10 cellular contexts compared by ENCODE assay signal in the genomic region with DNA sequence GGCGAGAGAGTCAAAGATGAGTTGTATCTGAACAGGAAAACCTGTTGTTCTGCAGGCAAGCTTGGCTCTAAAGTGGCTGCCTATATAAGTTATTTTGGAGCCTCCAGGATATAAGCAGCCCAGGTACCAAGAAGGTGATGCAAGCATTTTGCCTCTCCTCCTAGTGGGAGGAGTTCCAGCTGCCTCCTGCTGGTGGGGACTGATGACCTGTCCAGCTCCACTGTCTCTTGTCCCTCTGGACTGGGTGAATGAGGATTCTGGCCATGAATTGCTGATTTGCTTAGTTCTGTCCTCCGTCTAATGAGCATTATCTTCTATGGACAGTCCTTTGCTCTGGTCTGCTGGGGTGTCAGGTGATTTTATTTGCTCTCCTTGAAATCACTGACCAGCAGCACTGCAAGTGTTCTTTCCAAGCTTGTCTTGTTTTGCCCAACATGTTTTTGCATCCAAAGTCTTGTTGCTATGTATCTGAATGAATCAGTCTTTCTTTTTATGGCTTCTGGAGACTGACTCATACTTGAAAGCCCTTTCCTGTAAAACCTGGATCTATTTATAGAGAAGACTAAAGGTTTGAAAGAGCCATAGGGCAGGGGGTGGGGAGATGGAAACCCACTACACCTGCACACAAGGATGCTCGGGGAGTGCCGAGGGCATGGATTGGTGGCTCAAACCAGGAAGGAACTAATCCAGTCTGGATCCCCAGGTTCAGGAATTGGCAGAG. TPM values are rescaled to one million over a fixed set of nuclear protein-coding genes. Genes with fewer than 3 reads are reported as not detected.
DNase-seq lines count a peak whose midpoint lies in the region; ATAC-seq and TF ChIP-seq lines count a peak whose summit lies in the region.
"Had no signal": no experiment of that assay in that cellular context is flagged by ENCODE, and none has a peak within 500 bp of the region (broad histone marks: within the 10 kb centered on the region; RNA-seq: fewer than 3 reads in every experiment).

No MANE protein-coding gene starts in this region.

- no peaks in the 10 kb centered on the region for H3K79me2 ChIP-seq in PC-3 (ENCODE audit: low read length)

- H3K36me3 Mint-ChIP-seq in endodermal cell (ENCODE audit: low read depth): peaks cover 1% of the 10 kb centered on the region
- H3K36me3 Mint-ChIP-seq in mesothelial cell of epicardium: no peaks in the 10 kb centered on the region
- H3K36me3 Mint-ChIP-seq in activated T-cell treated with anti-CD3 and anti-CD28 coated beads, Interleukin-2, amount 50 U/mL, for 4 hours (ENCODE audit: insufficient read depth): no peaks in the 10 kb centered on the region

- CTCF ChIA-PET in PC-3 (lab: Charles Lee): no interaction called here

- H3K4me3 Mint-ChIP-seq in endodermal cell (no peak overlapping the region), mesothelial cell of epicardium (no peak overlapping the region)
- no peak overlapping the region for H3K4me3 Mint-ChIP-seq in activated T-cell treated with anti-CD3 and anti-CD28 coated beads, Interleukin-2, amount 50 U/mL, for 4 hours

- peak overlapping the region; percentile 8; the same call in 1 of the 2 replicates for H2AFZ ChIP-seq in PC-3 (ENCODE audit: low read length)

- peak overlapping the region; percentile 62 for H3K9ac ChIP-seq in PC-3 (ENCODE audit: low read length)
- H3K9ac ChIP-seq in endodermal cell (ENCODE audit: extremely low read depth, low read length, poor library complexity, severe bottlenecking): no peak overlapping the region

- peak overlapping the region; percentile 93 for H3K27ac ChIP-seq in PC-3 (ENCODE audit: low read length)
- H3K27ac ChIP-seq in endodermal cell (ENCODE audit: low read depth, low read length): no peak overlapping the region

- H3K9me3 Mint-ChIP-seq in endodermal cell (no peaks in the 10 kb centered on the region), mesothelial cell of epicardium (peaks cover 4% of the 10 kb centered on the region)
- H3K9me3 Mint-ChIP-seq in activated T-cell treated with anti-CD3 and anti-CD28 coated beads, Interleukin-2, amount 50 U/mL, for 4 hours: no peaks in the 10 kb centered on the region

- H3K4me3 ChIP-seq in PC-3 (ENCODE audit: low read length) (peak overlapping the region; percentile 6; the same call in 1 of the 2 replicates), endodermal cell (ENCODE audit: low read length) (no peak overlapping the region), mucosa of descending colon (no peak overlapping the region)

- intact Hi-C loops in PC-3 (cut with micrococcal nuclease) (loop anchor here (1.0 kb wide), 1 partner anchor 25 kb away; no protein-coding TSS in a partner anchor), mucosa of descending colon (cut with DNase I, micrococcal nuclease) (no loop called here)

- H3K9me2 ChIP-seq in PC-3 (replicated peaks; ENCODE audit: low read length): no peaks in the 10 kb centered on the region

- DNase-seq in COLO829 (ENCODE audit: low spot score) (peak; percentile 42), PC-3 (peak; percentile 90), endodermal cell (no peak), mucosa of descending colon (peak; percentile 67 to 79 (median 67)), mesothelial cell of epicardium (ENCODE audit: low spot score in 2 of 2, unreplicated experiment in 2 of 2) (no peak)
- no peak for DNase-seq in activated T-cell treated with anti-CD3 and anti-CD28 coated beads, Interleukin-2, amount 50 U/mL, for 4 hours
- DNase-seq: NCI-H774; stimulated activated naive CD4-positive, alpha-beta T cell had no signal

- H3K27ac Mint-ChIP-seq in endodermal cell (no peak overlapping the region), mesothelial cell of epicardium (no peak overlapping the region)

- TF ChIP-seq CTCF in PC-3 (conservative IDR thresholded peaks at IDR 0.05; ENCODE audit: low read depth, low read length) (peak; percentile 44), endodermal cell (conservative IDR thresholded peaks at IDR 0.05) (peak; percentile 22), mucosa of descending colon (IDR thresholded peaks at IDR 0.05) (no peak), mesothelial cell of epicardium (IDR thresholded peaks at IDR 0.05; ENCODE audit: unreplicated experiment) (no peak)

- ATAC-seq in PC-3 (peak; percentile 76), mucosa of descending colon (peak; percentile 85), HG03280 (IDR thresholded peaks at IDR 0.05; ENCODE audit: unreplicated experiment) (no peak), HG02759 (IDR thresholded peaks at IDR 0.05; ENCODE audit: unreplicated experiment) (no peak)
- ATAC-seq in activated T-cell treated with anti-CD3 and anti-CD28 coated beads, Interleukin-2, amount 50 U/mL, for 4 hours: no peak

- BruUV-seq in PC-3 (replicated peaks; lab: Mats Ljungman, UMichigan): no TSS peak

- no peaks in the 10 kb centered on the region for H3K9me3 ChIP-seq in PC-3 (ENCODE audit: low read length)
- no peaks in the 10 kb centered on the region for H3K9me3 ChIP-seq in endodermal cell (ENCODE audit: control insufficient read depth, low read length)
- H3K9me3 ChIP-seq in mucosa of descending colon: no peaks in the 10 kb centered on the region

- H3K27me3 ChIP-seq in PC-3 (ENCODE audit: low read length): no peaks in the 10 kb centered on the region
- H3K27me3 ChIP-seq in endodermal cell (ENCODE audit: control insufficient read depth, insufficient read depth, low read length, poor library complexity, severe bottlenecking): no peaks in the 10 kb centered on the region

- H3K36me3 ChIP-seq in PC-3 (ENCODE audit: low read depth, low read length) (no peaks in the 10 kb centered on the region), endodermal cell (ENCODE audit: control insufficient read depth, insufficient read depth, low read length) (no peaks in the 10 kb centered on the region), mucosa of descending colon (ENCODE audit: low read depth) (no peaks in the 10 kb centered on the region)

- no peaks in the 10 kb centered on the region for H3K4me1 Mint-ChIP-seq in endodermal cell
- no peaks in the 10 kb centered on the region for H3K4me1 Mint-ChIP-seq in mesothelial cell of epicardium
- H3K4me1 Mint-ChIP-seq in activated T-cell treated with anti-CD3 and anti-CD28 coated beads, Interleukin-2, amount 50 U/mL, for 4 hours (ENCODE audit: low read depth): no peaks in the 10 kb centered on the region

- peaks cover 42% of the 10 kb centered on the region for H3K4me1 ChIP-seq in PC-3 (ENCODE audit: insufficient read depth, low read length)
- H3K4me1 ChIP-seq in endodermal cell (ENCODE audit: control insufficient read depth, insufficient read depth, low read length): no peaks in the 10 kb centered on the region
- peaks cover 18% of the 10 kb centered on the region for H3K4me1 ChIP-seq in mucosa of descending colon (ENCODE audit: low read depth)

- H4K20me1 ChIP-seq in PC-3 (ENCODE audit: low read length): no peaks in the 10 kb centered on the region

- 95 to 100% methylated on average over 2 to 4 of the region's 4 CpGs for WGBS in endodermal cell (ENCODE audit: insufficient coverage in 1 of 2, insufficient read length in 1 of 2), 2 experiments

- POLR2A ChIA-PET in PC-3 (lab: Charles Lee; ENCODE audit: unreplicated experiment): interaction anchor here (1.0 to 1.2 kb wide), 2 partner anchors 25 to 42 kb away, joined by 3 to 5 read pairs; partner anchors contain the start of genes EIF4E2 and TIGD1

- peak overlapping the region; percentile 54 for H3K4me2 ChIP-seq in PC-3 (ENCODE audit: low read length)

- H3K27me3 Mint-ChIP-seq in endodermal cell (ENCODE audit: insufficient read depth) (no peaks in the 10 kb centered on the region), mesothelial cell of epicardium (ENCODE audit: low read depth) (no peaks in the 10 kb centered on the region)
- no peaks in the 10 kb centered on the region for H3K27me3 Mint-ChIP-seq in activated T-cell treated with anti-CD3 and anti-CD28 coated beads, Interleukin-2, amount 50 U/mL, for 4 hours (ENCODE audit: low read depth)

- H3F3A ChIP-seq in PC-3 (ENCODE audit: low read length, unreplicated experiment): peaks cover 10% of the 10 kb centered on the region

RNA-seq across cellular contexts. Expression of gene EFHD1, which starts 40.6 kb away (rescaled TPM):
- total RNA-seq in PC-3 (2014; rRNA removed): 0.07 TPM in 1 of 2 replicates, not detected in the other
- 10 to 100 TPM in 1 of 2 donors, 1 to 10 TPM in 1; 6.8 to 12.5 TPM for total RNA-seq in endodermal cell
- 28.4 TPM for polyA plus RNA-seq in endodermal cell (2013, experiment 1 of 2)
- polyA plus RNA-seq in endodermal cell (2013, experiment 2 of 2): 25.9 TPM
- total RNA-seq in mucosa of descending colon: 1 to 10 TPM; 2.2 to 4.8 (median 4.6) TPM
- 5.3 to 5.6 TPM (median 5.4 TPM) in 3 replicates for total RNA-seq in mesothelial cell of epicardium
- total RNA-seq in activated T-cell treated with anti-CD3 and anti-CD28 coated beads, Interleukin-2, amount 50 U/mL, for 4 hours: under 1 TPM; 0.16 to 0.69 (median 0.35) TPM

RNA-seq across cellular contexts. Expression of gene EIF4E2, which starts 42.4 kb away (rescaled TPM):
- 53.9 and 55.1 TPM in 2 replicates for total RNA-seq in PC-3 (2014; rRNA removed)
- total RNA-seq in endodermal cell: 100 to 1,000 TPM; 105 to 116 TPM
- polyA plus RNA-seq in endodermal cell (2013, experiment 1 of 2): 85.7 TPM
- 95.3 TPM for polyA plus RNA-seq in endodermal cell (2013, experiment 2 of 2)
- total RNA-seq in mucosa of descending colon: 100 to 1,000 TPM in 1 of 3 donors, 10 to 100 TPM in 2; 62.7 to 116 (median 90.9) TPM
- 72.2 to 78.3 TPM (median 72.5 TPM) in 3 replicates for total RNA-seq in mesothelial cell of epicardium
- total RNA-seq in activated T-cell treated with anti-CD3 and anti-CD28 coated beads, Interleukin-2, amount 50 U/mL, for 4 hours: 10 to 100 TPM; 67.8 to 77.2 (median 76.9) TPM

RNA-seq across cellular contexts. Expression of gene TIGD1, which starts 42.5 kb away (rescaled TPM):
- 5.9 and 6.3 TPM in 2 replicates for total RNA-seq in PC-3 (2014; rRNA removed)
- 1 to 10 TPM; 6.5 to 6.7 TPM for total RNA-seq in endodermal cell
- polyA plus RNA-seq in endodermal cell (2013, experiment 1 of 2): 9.6 TPM
- 9.6 TPM for polyA plus RNA-seq in endodermal cell (2013, experiment 2 of 2)
- total RNA-seq in mucosa of descending colon: 1 to 10 TPM; 4.1 to 5.6 (median 5.4) TPM
- total RNA-seq in mesothelial cell of epicardium: 11.0 to 12.2 TPM (median 11.2 TPM) in 3 replicates
- 10 to 100 TPM; 10.5 to 11.7 (median 11.5) TPM for total RNA-seq in activated T-cell treated with anti-CD3 and anti-CD28 coated beads, Interleukin-2, amount 50 U/mL, for 4 hours

RNA-seq across cellular contexts. Expression of gene CHRNG, which starts 53.4 kb away (rescaled TPM):
- total RNA-seq in PC-3 (2014; rRNA removed): not detected in 2 replicates
- not detected for total RNA-seq in endodermal cell
- 0.39 TPM for polyA plus RNA-seq in endodermal cell (2013, experiment 1 of 2)
- polyA plus RNA-seq in endodermal cell (2013, experiment 2 of 2): 0.33 TPM
- not detected for total RNA-seq in mucosa of descending colon
- total RNA-seq in mesothelial cell of epicardium: 0.11 TPM in 1 of 3 replicates, not detected in the others
- not detected for total RNA-seq in activated T-cell treated with anti-CD3 and anti-CD28 coated beads, Interleukin-2, amount 50 U/mL, for 4 hours

Comparison
In these comparisons a context has a peak if more than half of its experiments do, and no peak if none do; other contexts are left out.
1. DNase-seq: peak in COLO829 (single experiment), PC-3 (single experiment) and mucosa of descending colon (3 of 3); none in endodermal cell (single experiment), mesothelial cell of epicardium (0 of 2) and activated T-cell treated with anti-CD3 and anti-CD28 coated beads, Interleukin-2, amount 50 U/mL, for 4 hours (single experiment).
2. ATAC-seq: peak in PC-3 (single experiment) and mucosa of descending colon (single experiment); none in activated T-cell treated with anti-CD3 and anti-CD28 coated beads, Interleukin-2, amount 50 U/mL, for 4 hours (0 of 2), HG03280 (single experiment) and HG02759 (single experiment).
3. CTCF ChIP-seq: peak in PC-3 (single experiment) and endodermal cell (single experiment); none in mucosa of descending colon (single experiment) and mesothelial cell of epicardium (single experiment).